Comparison of ENCODE assay signal across 1 cellular context in the genomic region with DNA sequence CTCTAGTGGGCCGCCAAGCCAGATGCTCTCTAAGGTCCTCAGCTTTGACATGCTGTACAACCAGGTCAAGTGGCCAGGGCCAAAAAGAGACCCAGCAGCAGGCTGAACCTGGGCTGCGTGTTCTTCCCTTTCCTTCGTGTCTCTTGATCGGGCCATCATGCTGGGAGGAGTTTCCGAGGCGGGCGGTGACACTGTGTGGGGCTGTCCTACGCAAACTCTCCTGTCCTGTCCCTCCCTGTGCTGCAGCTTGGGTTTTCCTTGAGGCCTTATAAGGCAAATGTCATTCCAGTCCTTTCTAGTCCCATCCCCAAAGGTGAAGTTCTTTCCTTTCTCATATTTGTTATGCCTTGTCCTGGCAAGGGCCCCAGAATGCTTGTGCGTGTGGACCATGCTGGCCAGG.
TF ChIP-seq lines count a peak whose summit lies in the region.

No MANE protein-coding gene starts in this region.

TF ChIP-seq in HEK293, 187 proteins besides CTCF, POLR2A, EP300 and RAD21:
- TF ChIP-seq ZNF350 (tag by site-specific recombination; IDR thresholded peaks at IDR 0.05) = no peak
- TF ChIP-seq, protein P1, sequence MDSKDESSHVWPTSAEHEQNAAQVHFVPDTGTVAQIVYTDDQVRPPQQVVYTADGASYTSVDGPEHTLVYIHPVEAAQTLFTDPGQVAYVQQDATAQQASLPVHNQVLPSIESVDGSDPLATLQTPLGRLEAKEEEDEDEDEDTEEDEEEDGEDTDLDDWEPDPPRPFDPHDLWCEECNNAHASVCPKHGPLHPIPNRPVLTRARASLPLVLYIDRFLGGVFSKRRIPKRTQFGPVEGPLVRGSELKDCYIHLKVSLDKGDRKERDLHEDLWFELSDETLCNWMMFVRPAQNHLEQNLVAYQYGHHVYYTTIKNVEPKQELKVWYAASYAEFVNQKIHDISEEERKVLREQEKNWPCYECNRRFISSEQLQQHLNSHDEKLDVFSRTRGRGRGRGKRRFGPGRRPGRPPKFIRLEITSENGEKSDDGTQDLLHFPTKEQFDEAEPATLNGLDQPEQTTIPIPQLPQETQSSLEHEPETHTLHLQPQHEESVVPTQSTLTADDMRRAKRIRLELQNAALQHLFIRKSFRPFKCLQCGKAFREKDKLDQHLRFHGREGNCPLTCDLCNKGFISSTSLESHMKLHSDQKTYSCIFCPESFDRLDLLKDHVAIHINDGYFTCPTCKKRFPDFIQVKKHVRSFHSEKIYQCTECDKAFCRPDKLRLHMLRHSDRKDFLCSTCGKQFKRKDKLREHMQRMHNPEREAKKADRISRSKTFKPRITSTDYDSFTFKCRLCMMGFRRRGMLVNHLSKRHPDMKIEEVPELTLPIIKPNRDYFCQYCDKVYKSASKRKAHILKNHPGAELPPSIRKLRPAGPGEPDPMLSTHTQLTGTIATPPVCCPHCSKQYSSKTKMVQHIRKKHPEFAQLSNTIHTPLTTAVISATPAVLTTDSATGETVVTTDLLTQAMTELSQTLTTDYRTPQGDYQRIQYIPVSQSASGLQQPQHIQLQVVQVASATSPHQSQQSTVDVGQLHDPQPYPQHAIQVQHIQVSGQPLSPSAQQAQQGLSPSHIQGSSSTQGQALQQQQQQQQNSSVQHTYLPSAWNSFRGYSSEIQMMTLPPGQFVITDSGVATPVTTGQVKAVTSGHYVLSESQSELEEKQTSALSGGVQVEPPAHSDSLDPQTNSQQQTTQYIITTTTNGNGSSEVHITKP (tag by site-specific recombination; IDR thresholded peaks at IDR 0.05) = peak; percentile 26
